In genomic region chr3:170539886-170540285, GRCh38 we compare ENCODE assay signal across 25 cellular contexts. TPM values are rescaled to one million over a fixed set of nuclear protein-coding genes. Genes with fewer than 3 reads are reported as not detected.
DNase-seq lines count a peak whose midpoint lies in the region; ATAC-seq and TF ChIP-seq lines count a peak whose summit lies in the region.
"Had no signal": no experiment of that assay in that cellular context is flagged by ENCODE, and none has a peak within 500 bp of the region (broad histone marks: within the 10 kb centered on the region; RNA-seq: fewer than 3 reads in every experiment).

No MANE protein-coding gene starts in this region.

- no peak for TF ChIP-seq CTCF in brain microvascular endothelial cell (IDR thresholded peaks at IDR 0.05; ENCODE audit: low read depth, low read length, missing control alignments)
- TF ChIP-seq CTCF in tibial artery (IDR thresholded peaks at IDR 0.05), result no peak

- no peak for ATAC-seq in GM18868 (IDR thresholded peaks at IDR 0.05; ENCODE audit: unreplicated experiment)
- no peak for ATAC-seq in left cardiac atrium
- ATAC-seq: GM12878 had no signal

- H3K36me3 ChIP-seq in brain microvascular endothelial cell (replicated peaks), result no peaks in the 10 kb centered on the region
- no peaks in the 10 kb centered on the region for H3K36me3 ChIP-seq in tibial artery
- H3K36me3 ChIP-seq: BE2C, BLaER1 had no signal

- H3K4me3 ChIP-seq in brain microvascular endothelial cell (ENCODE audit: low read depth, low read length) (no peak overlapping the region), tibial artery (no peak overlapping the region)
- H3K4me3 ChIP-seq: BLaER1, GM12878 had no signal

- in situ Hi-C loops in brain microvascular endothelial cell (cut with HindIII; ENCODE audit: low pct_ligation_motif_present, low sequenced_read_pairs), result no loop called here

- H3K27me3 ChIP-seq in brain microvascular endothelial cell (replicated peaks) (no peaks in the 10 kb centered on the region), tibial artery (no peaks in the 10 kb centered on the region)
- H3K27me3 ChIP-seq: BE2C, BLaER1 had no signal

- intact Hi-C loops in left cardiac atrium (cut with DNase I) (no loop called here), tibial artery (cut with DNase I; ENCODE audit: low total_unique reads) (no loop called here)

- DNase-seq in ELR (ENCODE audit: low read depth) (peak; percentile 40), LHCN-M2 (ENCODE audit: low read depth) (peak; percentile 29), brain microvascular endothelial cell (peak; percentile 20), left cardiac atrium (no peak), NCI-H2171 (lab: John Stamatoyannopoulos, UW) (no peak), tibial artery (no peak)
- DNase-seq: 8988T; ACHN; BE2C; C1 segment of cervical spinal cord; CD4-positive, alpha-beta memory T cell; CD4-positive, CD25-positive, alpha-beta regulatory T cell; CD8-positive, alpha-beta memory T cell; COR-L47; DMS 273 treated with DMSO at 0.1 percent for 48 hours; DMS153; DMS53; DMS79; DND-41; GDM1 had no signal

- H3K4me1 ChIP-seq in tibial artery, result no peaks in the 10 kb centered on the region
- H3K4me1 ChIP-seq: BE2C, BLaER1 had no signal

- H3K27ac ChIP-seq in brain microvascular endothelial cell (no peak overlapping the region), tibial artery (no peak overlapping the region)
- H3K27ac ChIP-seq: BLaER1 had no signal

- H3K9me3 ChIP-seq in tibial artery, result no peaks in the 10 kb centered on the region
- H3K9me3 ChIP-seq: BE2C had no signal

RNA-seq across cellular contexts. Expression of gene SLC7A14, which starts 46.0 kb away (rescaled TPM):
- total RNA-seq in LHCN-M2 (2014; rRNA removed) (0.34 and 0.38 TPM in 2 replicates), left cardiac atrium (under 1 TPM in 1 of 2 donors, not detected in 1; 0.03 TPM)
- 1.7 TPM for polyA plus RNA-seq in LHCN-M2 (2012)
- total RNA-seq: A673; CD4-positive, alpha-beta memory T cell; CD4-positive, CD25-positive, alpha-beta regulatory T cell; CD8-positive, alpha-beta memory T cell; GM12878 had no signal
- polyA plus RNA-seq: CD14-positive monocyte; CD4-positive, alpha-beta memory T cell; CD4-positive, CD25-positive, alpha-beta regulatory T cell; CD8-positive, alpha-beta memory T cell; GM12878 had no signal

Comparison
In these comparisons a context has a peak if more than half of its experiments do, and no peak if none do; other contexts are left out.
1. DNase-seq: peak in ELR (single experiment), LHCN-M2 (single experiment) and brain microvascular endothelial cell (single experiment); none in left cardiac atrium (single experiment), NCI-H2171 (single experiment) and tibial artery (0 of 2).